1 cellular context compared by ENCODE assay signal in the genomic region with DNA sequence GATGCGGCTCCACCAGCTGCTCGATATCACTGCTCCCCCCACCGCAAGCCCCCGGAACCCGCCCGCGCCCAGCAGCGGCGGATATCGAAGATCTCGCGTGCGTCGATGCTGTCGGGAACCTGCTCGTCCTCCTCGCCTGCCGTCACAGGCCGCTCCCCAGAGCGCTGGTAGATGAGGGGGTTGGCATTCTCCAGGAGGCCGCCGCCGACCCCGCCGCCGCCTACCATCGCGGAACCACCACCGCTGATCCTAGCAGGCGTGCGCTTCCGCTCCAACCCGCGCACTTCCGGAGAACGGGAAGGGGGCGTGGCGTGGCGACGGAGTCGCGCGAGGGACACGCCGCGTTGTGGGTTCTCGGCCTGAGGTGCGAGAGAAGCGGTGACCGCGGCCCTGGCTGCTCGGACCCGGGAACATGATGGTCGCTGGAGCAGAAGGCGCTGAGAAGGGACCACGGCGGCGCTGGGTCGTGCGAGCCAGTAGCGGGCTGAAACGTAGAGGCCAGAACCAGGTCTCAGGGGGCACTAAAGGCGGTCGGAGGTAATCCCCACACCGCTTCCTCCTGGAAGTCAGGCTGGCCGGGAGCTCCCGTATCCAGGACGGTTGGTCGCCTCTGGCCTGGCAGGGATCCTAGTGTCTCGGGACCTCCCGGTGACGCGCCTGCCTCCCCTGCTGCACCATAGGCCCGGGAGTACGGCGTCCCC.
TF ChIP-seq lines count a peak whose summit lies in the region.

A gene (minus strand): TSS at position 265 of the 701 bp plus-strand sequence. CDS start 38 bp downstream, at position 227.

TF ChIP-seq in H1, 55 proteins besides CTCF, POLR2A, EP300 and RAD21:
- TF ChIP-seq PHF8 (conservative IDR thresholded peaks at IDR 0.05; ENCODE audit: low read depth, low read length) = peak; percentile 85
- no peak for TF ChIP-seq CTBP2 (IDR thresholded peaks at IDR 0.05; ENCODE audit: borderline replicate concordance, insufficient read depth, insufficient read length, low read length)
- TF ChIP-seq SIN3A (conservative IDR thresholded peaks at IDR 0.05 in 1 of 2, IDR thresholded peaks at IDR 0.05 in 1 of 2; ENCODE audit: low read depth in 1 of 2, low read length in 2 of 2) = peak in 1 of 2 experiments; percentile 79; a peak in 1 of 4 replicates
- peak; percentile 57; the same call in 1 of the 2 replicates for TF ChIP-seq CREB1 (IDR thresholded peaks at IDR 0.05)
- TF ChIP-seq POU5F1 (IDR thresholded peaks at IDR 0.05; ENCODE audit: low read depth, low read length) = no peak
- TF ChIP-seq, protein P1, sequence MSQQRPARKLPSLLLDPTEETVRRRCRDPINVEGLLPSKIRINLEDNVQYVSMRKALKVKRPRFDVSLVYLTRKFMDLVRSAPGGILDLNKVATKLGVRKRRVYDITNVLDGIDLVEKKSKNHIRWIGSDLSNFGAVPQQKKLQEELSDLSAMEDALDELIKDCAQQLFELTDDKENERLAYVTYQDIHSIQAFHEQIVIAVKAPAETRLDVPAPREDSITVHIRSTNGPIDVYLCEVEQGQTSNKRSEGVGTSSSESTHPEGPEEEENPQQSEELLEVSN (IDR thresholded peaks at IDR 0.05) = peak; percentile 40; the same call in 1 of the 2 replicates
- peak; percentile 82 for TF ChIP-seq ASH2L (IDR thresholded peaks at IDR 0.05; ENCODE audit: low read length)
- peak; percentile 54; the same call in 1 of the 2 replicates for TF ChIP-seq TAF1 (IDR thresholded peaks at IDR 0.05; ENCODE audit: low read depth, low read length)
- TF ChIP-seq, protein P2, sequence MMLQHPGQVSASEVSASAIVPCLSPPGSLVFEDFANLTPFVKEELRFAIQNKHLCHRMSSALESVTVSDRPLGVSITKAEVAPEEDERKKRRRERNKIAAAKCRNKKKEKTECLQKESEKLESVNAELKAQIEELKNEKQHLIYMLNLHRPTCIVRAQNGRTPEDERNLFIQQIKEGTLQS (IDR thresholded peaks at IDR 0.05; ENCODE audit: insufficient read depth, low read depth, low read length) = no peak
- TF ChIP-seq CHD2 (IDR thresholded peaks at IDR 0.05; ENCODE audit: low read length) = peak; percentile 56; the same call in 1 of the 2 replicates
- 0 out of 2 replicates have a peak, but pooled peaks have one; percentile 47 for TF ChIP-seq SP4 (IDR thresholded peaks at IDR 0.05; ENCODE audit: low read length)
- TF ChIP-seq, protein P3, sequence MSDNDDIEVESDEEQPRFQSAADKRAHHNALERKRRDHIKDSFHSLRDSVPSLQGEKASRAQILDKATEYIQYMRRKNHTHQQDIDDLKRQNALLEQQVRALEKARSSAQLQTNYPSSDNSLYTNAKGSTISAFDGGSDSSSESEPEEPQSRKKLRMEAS (IDR thresholded peaks at IDR 0.05) = peak; percentile 78
- TF ChIP-seq TBP (IDR thresholded peaks at IDR 0.05; ENCODE audit: low read depth, low read length) = peak; percentile 43; the same call in 1 of the 2 replicates
- 0 out of 4 replicates have a peak, but pooled peaks of 1 of the 2 experiments have one; percentile 30 for TF ChIP-seq HDAC2 (IDR thresholded peaks at IDR 0.05; ENCODE audit: borderline replicate concordance in 1 of 2, low read depth in 2 of 2, low read length in 2 of 2)
- TF ChIP-seq KDM4A (IDR thresholded peaks at IDR 0.05; ENCODE audit: low read depth, low read length, severe bottlenecking) = peak; percentile 87
- 0 out of 2 replicates have a peak, but pooled peaks have one; percentile 19 for TF ChIP-seq SP1 (IDR thresholded peaks at IDR 0.05; ENCODE audit: low read depth, low read length)
- TF ChIP-seq SRF (IDR thresholded peaks at IDR 0.05; ENCODE audit: low read depth, low read length) = no peak
- peak; percentile 88; the same call in 1 of the 2 replicates for TF ChIP-seq GABPA (IDR thresholded peaks at IDR 0.05; ENCODE audit: borderline replicate concordance, insufficient read depth, low read length)
- peak; percentile 45; the same call in 1 of the 2 replicates for TF ChIP-seq RBBP5 (IDR thresholded peaks at IDR 0.05; ENCODE audit: borderline replicate concordance, low read depth, low read length)
- no peak for TF ChIP-seq RNF2 (IDR thresholded peaks at IDR 0.05; ENCODE audit: borderline replicate concordance, low read depth, low read length, missing control alignments, poor library complexity, severe bottlenecking)
- 0 out of 2 replicates have a peak, but pooled peaks have one; percentile 10 for TF ChIP-seq EGR1 (IDR thresholded peaks at IDR 0.05; ENCODE audit: borderline replicate concordance, low read depth, low read length)
